ENCODE assay signal across 27 cellular contexts in the genomic region with DNA sequence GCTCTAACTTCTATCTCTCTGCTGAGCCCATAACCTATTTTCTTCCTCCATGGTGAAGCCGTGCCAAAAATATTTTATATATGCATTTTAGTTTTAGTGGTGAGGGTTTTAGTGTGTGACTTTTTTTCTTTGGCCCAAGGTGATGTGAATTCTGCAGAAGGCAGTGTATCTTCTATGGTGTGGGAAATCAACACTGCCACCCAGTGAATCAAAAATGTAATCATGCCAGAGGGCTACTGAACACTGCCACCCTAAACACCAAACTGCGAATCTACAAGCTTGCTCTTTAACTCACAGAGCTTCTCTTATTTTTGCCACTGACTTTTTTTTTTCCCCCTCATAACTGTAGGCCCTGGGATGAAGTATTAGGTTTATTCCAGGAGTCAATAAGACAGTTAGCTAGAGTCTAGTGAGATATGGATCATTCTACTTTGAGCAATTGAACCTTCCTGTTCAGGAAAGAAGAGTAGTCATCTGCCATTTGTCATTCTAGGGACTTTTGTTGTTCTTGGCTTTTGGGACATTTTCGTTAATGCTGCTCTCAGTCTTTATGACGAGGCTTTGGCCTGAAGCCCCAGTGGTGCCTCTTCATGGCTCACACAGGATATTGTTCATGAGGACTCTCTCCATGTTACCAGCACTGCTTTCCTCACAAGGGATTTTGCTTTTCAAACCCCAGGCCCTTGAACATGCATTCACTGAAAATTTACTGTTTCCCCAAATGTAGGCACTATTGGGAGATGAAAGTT. TPM values are rescaled to one million over a fixed set of nuclear protein-coding genes. Genes with fewer than 3 reads are reported as not detected.
A peak's percentile ranks its signal among the peaks of the same experiment; 100 is the strongest.
DNase-seq lines count a peak whose midpoint lies in the region; ATAC-seq and TF ChIP-seq lines count a peak whose summit lies in the region.
"Had no signal": no experiment of that assay in that cellular context is flagged by ENCODE, and none has a peak within 500 bp of the region (broad histone marks: within the 10 kb centered on the region; RNA-seq: fewer than 3 reads in every experiment).

No MANE protein-coding gene starts in this region.

- H3K36me3 ChIP-seq in Karpas-422 (ENCODE audit: insufficient read depth, low read length): no peaks in the 10 kb centered on the region
- no peaks in the 10 kb centered on the region for H3K36me3 ChIP-seq in right lobe of liver
- H3K36me3 ChIP-seq: breast epithelium, pancreas, stomach had no signal

- H3K9me2 ChIP-seq in Karpas-422 (replicated peaks; ENCODE audit: insufficient read depth, low read length): no peaks in the 10 kb centered on the region

- intact Hi-C loops in right lobe of liver (cut with DNase I): no loop called here

- ATAC-seq in right lobe of liver (peak; percentile 72 to 81 (median 75)), GM21723 (IDR thresholded peaks at IDR 0.05; ENCODE audit: unreplicated experiment) (no peak)
- ATAC-seq in activated T-cell treated with anti-CD3 and anti-CD28 coated beads, Interleukin-2, amount 50 U/mL, for 72 hours (replicated peaks in 1 of 2): no peak
- ATAC-seq: natural killer cell, sciatic nerve had no signal

- peaks cover 0 to 4% of the 10 kb centered on the region in 2 donors for H3K9me3 Mint-ChIP-seq in activated T-cell treated with anti-CD3 and anti-CD28 coated beads, Interleukin-2, amount 50 U/mL, for 72 hours
- H3K9me3 Mint-ChIP-seq: activated CD4-positive, alpha-beta memory T cell treated with anti-CD3 and anti-CD28 coated beads, Interleukin-2, amount 10 ng/mL, durations not matched to agents 7 days and 5 days; natural killer cell had no signal

- no peak overlapping the region for H3K4me3 ChIP-seq in Karpas-422 (ENCODE audit: low read length)
- H3K4me3 ChIP-seq in right lobe of liver: no peak overlapping the region
- H3K4me3 ChIP-seq: breast epithelium, pancreas, Peyer's patch, stomach had no signal

- H3K4me1 Mint-ChIP-seq in activated T-cell treated with anti-CD3 and anti-CD28 coated beads, Interleukin-2, amount 50 U/mL, for 72 hours (ENCODE audit: low read depth): no peaks in the 10 kb centered on the region
- H3K4me1 Mint-ChIP-seq: activated CD4-positive, alpha-beta memory T cell treated with anti-CD3 and anti-CD28 coated beads, Interleukin-2, amount 10 ng/mL, durations not matched to agents 7 days and 5 days; mesothelial cell of epicardium; natural killer cell had no signal

- no peaks in the 10 kb centered on the region for H3K9me3 ChIP-seq in Karpas-422 (ENCODE audit: low read length)
- H3K9me3 ChIP-seq in right lobe of liver: no peaks in the 10 kb centered on the region
- H3K9me3 ChIP-seq: pancreas, Peyer's patch had no signal

- WGBS in right lobe of liver (ENCODE audit: insufficient coverage, low coverage, low lambda C conversion rate, missing lambda C conversion rate): 79% methylated on average over 4 of the region's 4 CpGs

- no peaks in the 10 kb centered on the region for H3K27me3 Mint-ChIP-seq in activated T-cell treated with anti-CD3 and anti-CD28 coated beads, Interleukin-2, amount 50 U/mL, for 72 hours (ENCODE audit: low read depth)
- H3K27me3 Mint-ChIP-seq: activated CD4-positive, alpha-beta memory T cell treated with anti-CD3 and anti-CD28 coated beads, Interleukin-2, amount 10 ng/mL, durations not matched to agents 7 days and 5 days had no signal

- no peak for TF ChIP-seq POLR2A in right lobe of liver (IDR thresholded peaks at IDR 0.05)

- no peaks in the 10 kb centered on the region for H3K4me1 ChIP-seq in Karpas-422 (ENCODE audit: low read length)
- H3K4me1 ChIP-seq in right lobe of liver: no peaks in the 10 kb centered on the region
- H3K4me1 ChIP-seq: breast epithelium, pancreas, Peyer's patch, stomach had no signal

- H3K4me2 ChIP-seq in Karpas-422 (ENCODE audit: low read depth, low read length, poor library complexity, severe bottlenecking): no peak overlapping the region

- peak; percentile 17 to 33 (median 26) for TF ChIP-seq CTCF in right lobe of liver (IDR thresholded peaks at IDR 0.05)

- H2AFZ ChIP-seq in Karpas-422 (ENCODE audit: low read length): no peak overlapping the region

- H3K9ac ChIP-seq in Karpas-422 (ENCODE audit: low read length): no peak overlapping the region

- H3K4me3 Mint-ChIP-seq in activated T-cell treated with anti-CD3 and anti-CD28 coated beads, Interleukin-2, amount 50 U/mL, for 72 hours: no peak overlapping the region
- H3K4me3 Mint-ChIP-seq: activated CD4-positive, alpha-beta memory T cell treated with anti-CD3 and anti-CD28 coated beads, Interleukin-2, amount 10 ng/mL, durations not matched to agents 7 days and 5 days; mesothelial cell of epicardium; natural killer cell had no signal

- H3K79me2 ChIP-seq in Karpas-422 (ENCODE audit: low read length): no peaks in the 10 kb centered on the region

- no peaks in the 10 kb centered on the region for H3K36me3 Mint-ChIP-seq in activated T-cell treated with anti-CD3 and anti-CD28 coated beads, Interleukin-2, amount 50 U/mL, for 72 hours (ENCODE audit: insufficient read depth in 2 of 2)
- H3K36me3 Mint-ChIP-seq: natural killer cell had no signal

- peak; percentile 3 for DNase-seq in NCI-H1694 treated with DMSO at 0.1 percent for 48 hours (lab: John Stamatoyannopoulos, UW)
- no peak for DNase-seq in NCI-H1694 (lab: John Stamatoyannopoulos, UW)
- peak; percentile 45 for DNase-seq in Karpas-422
- peak; percentile 9 for DNase-seq in RKO (ENCODE audit: low spot score)
- DNase-seq in right lobe of liver: no peak
- DNase-seq in NCI-H2081 (lab: John Stamatoyannopoulos, UW): no peak
- DNase-seq in activated T-cell treated with anti-CD3 and anti-CD28 coated beads, Interleukin-2, amount 50 U/mL, for 72 hours: no peak
- DNase-seq: 8988T; activated CD4-positive, alpha-beta memory T cell treated with anti-CD3 and anti-CD28 coated beads, Interleukin-2, amount 10 ng/mL, durations not matched to agents 7 days and 5 days; activated gamma-delta T cell; cortex of kidney; glutamatergic neuron; IMR-90; natural killer cell; NCI-H146; NCI-H2227 treated with DMSO at 0.1 percent for 48 hours; NCI-H82; pancreas; Peyer's patch; stimulated activated CD4-positive, alpha-beta T cell treated with anti-CD3 and anti-CD28 coated beads, Interleukin-15, amount 100 ng/mL, for 24 hours; stomach; T-helper 9 cell; trophoblast cell had no signal

- H4K20me1 ChIP-seq in Karpas-422 (ENCODE audit: insufficient read depth, low read depth, low read length): no peaks in the 10 kb centered on the region

- H3K27me3 ChIP-seq in Karpas-422 (ENCODE audit: low read length) (no peaks in the 10 kb centered on the region), right lobe of liver (no peaks in the 10 kb centered on the region)
- H3K27me3 ChIP-seq: breast epithelium, pancreas, Peyer's patch, stomach had no signal

- H3K27ac ChIP-seq in Karpas-422 (ENCODE audit: low read length): no peak overlapping the region
- H3K27ac ChIP-seq in right lobe of liver: no peak overlapping the region
- H3K27ac ChIP-seq: breast epithelium, pancreas, Peyer's patch, stomach had no signal

- H3K27ac Mint-ChIP-seq in activated T-cell treated with anti-CD3 and anti-CD28 coated beads, Interleukin-2, amount 50 U/mL, for 72 hours: no peak overlapping the region
- H3K27ac Mint-ChIP-seq: activated CD4-positive, alpha-beta memory T cell treated with anti-CD3 and anti-CD28 coated beads, Interleukin-2, amount 10 ng/mL, durations not matched to agents 7 days and 5 days; mesothelial cell of epicardium; natural killer cell had no signal

RNA-seq across cellular contexts. Expression of a gene that starts 53.1 kb away (rescaled TPM):
- total RNA-seq in Karpas-422 (2014; rRNA removed; shearing (Covaris generic); ENCODE audit: low replicate concordance): not detected in 2 replicates
- total RNA-seq in right lobe of liver: 100 to 1,000 TPM in 3 of 6 experiments, 10 to 100 TPM in 3; 49.0 to 191 (median 90.0) TPM
- total RNA-seq in activated T-cell treated with anti-CD3 and anti-CD28 coated beads, Interleukin-2, amount 50 U/mL, for 72 hours: not detected
- total RNA-seq: activated CD4-positive, alpha-beta memory T cell treated with anti-CD3 and anti-CD28 coated beads, Interleukin-2, amount 10 ng/mL, durations not matched to agents 7 days and 5 days; natural killer cell had no signal

Comparison
In these comparisons a context has a peak if more than half of its experiments do, and no peak if none do; other contexts are left out.
1. DNase-seq: peak in NCI-H1694 treated with DMSO at 0.1 percent for 48 hours (single experiment), Karpas-422 (single experiment) and RKO (single experiment); none in NCI-H1694 (single experiment), right lobe of liver (0 of 3), NCI-H2081 (0 of 2) and activated T-cell treated with anti-CD3 and anti-CD28 coated beads, Interleukin-2, amount 50 U/mL, for 72 hours (0 of 2).
2. ATAC-seq: peak in right lobe of liver (4 of 4); none in activated T-cell treated with anti-CD3 and anti-CD28 coated beads, Interleukin-2, amount 50 U/mL, for 72 hours (0 of 2) and GM21723 (single experiment).
3. RNA of a gene that starts 53.1 kb away (total RNA-seq): 49.0 to 191 TPM in right lobe of liver; not detected in Karpas-422 and not detected in activated T-cell treated with anti-CD3 and anti-CD28 coated beads, Interleukin-2, amount 50 U/mL, for 72 hours; every median in the first group is over 10 times any median in the second.